ENCODE assay signal across 22 cellular contexts in the genomic region with DNA sequence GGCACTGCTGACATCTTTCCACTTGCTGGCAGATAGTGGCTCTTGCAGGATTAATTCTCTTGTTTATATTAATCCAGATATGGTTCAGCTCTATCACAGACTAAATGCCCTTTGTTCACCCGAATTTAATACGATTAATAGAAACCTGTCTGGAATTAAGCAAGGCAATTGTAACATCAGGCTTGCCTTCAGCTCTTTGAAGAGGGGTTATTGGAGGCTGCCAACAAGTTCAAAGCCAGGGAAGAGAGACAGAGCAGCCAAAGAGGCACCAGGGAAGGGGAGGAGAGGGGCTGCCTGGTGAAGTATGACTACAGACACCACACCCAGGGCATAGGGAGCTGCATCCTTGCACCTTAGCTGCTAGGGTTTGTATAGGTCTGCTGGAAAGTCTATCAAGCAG.
"Had no signal": no experiment of that assay in that cellular context is flagged by ENCODE, and none has a peak within 500 bp of the region (broad histone marks: within the 10 kb centered on the region; RNA-seq: fewer than 3 reads in every experiment).

No MANE protein-coding gene starts in this region.

- H3K4me3 ChIP-seq: esophagus squamous epithelium, gastrocnemius medialis, hepatocyte, pancreas, prostate gland, uterus had no signal

- DNase-seq: activated CD4-positive, alpha-beta memory T cell treated with anti-CD3 and anti-CD28 coated beads for 36 hours; activated CD4-positive, alpha-beta T cell treated with anti-CD3 and anti-CD28 coated beads, Interleukin-2, amount 10 ng/mL, durations not matched to agents 24 days and 14 days; activated CD4-positive, CD25-positive, alpha-beta regulatory T cell treated with anti-CD3 and anti-CD28 coated beads, Interleukin-2, amount 50 U/mL, for 72 hours; activated CD8-positive, alpha-beta memory T cell treated with anti-CD3 and anti-CD28 coated beads, Interleukin-2, amount 50 U/mL, for 48 hours; activated gamma-delta T cell; activated naive CD4-positive, alpha-beta T cell treated with anti-CD3 and anti-CD28 coated beads, Interleukin-2, amount 10 ng/mL, durations not matched to agents 7 days and 5 days; activated T-cell treated with anti-CD3 and anti-CD28 coated beads, Interleukin-2, amount 50 U/mL, for 24 hours; esophagus squamous epithelium; gastrocnemius medialis; glutamatergic neuron; islet precursor cell; left ventricle myocardium superior; naive B cell; nephron progenitor cell; pancreas; small intestine; stimulated activated CD4-positive, alpha-beta T cell treated with anti-CD3 and anti-CD28 coated beads, Interleukin-4, amount 100 ng/mL, for 24 hours; T-helper 9 cell; uterus had no signal

- ATAC-seq: pancreas; stimulated activated effector memory CD8-positive, alpha-beta T cell treated with anti-CD3 and anti-CD28 coated beads, Interleukin-12 subunit alpha, Interleukin-12 subunit beta, amount 100 ng/mL, for 72 hours had no signal

- H3K36me3 ChIP-seq: esophagus squamous epithelium, gastrocnemius medialis, pancreas, prostate gland, uterus had no signal

- H3K4me2 ChIP-seq: hepatocyte had no signal

- H3K79me2 ChIP-seq: hepatocyte had no signal

- H3K27me3 ChIP-seq: esophagus squamous epithelium, gastrocnemius medialis, hepatocyte, pancreas, uterus had no signal

- H3K27ac ChIP-seq: esophagus squamous epithelium, gastrocnemius medialis, hepatocyte, pancreas, prostate gland, uterus had no signal

- H3K9me3 ChIP-seq: esophagus squamous epithelium, gastrocnemius medialis, pancreas, prostate gland, uterus had no signal

- H2AFZ ChIP-seq: hepatocyte had no signal

- H3K4me1 ChIP-seq: gastrocnemius medialis, pancreas, prostate gland, uterus had no signal
